In the genomic region with DNA sequence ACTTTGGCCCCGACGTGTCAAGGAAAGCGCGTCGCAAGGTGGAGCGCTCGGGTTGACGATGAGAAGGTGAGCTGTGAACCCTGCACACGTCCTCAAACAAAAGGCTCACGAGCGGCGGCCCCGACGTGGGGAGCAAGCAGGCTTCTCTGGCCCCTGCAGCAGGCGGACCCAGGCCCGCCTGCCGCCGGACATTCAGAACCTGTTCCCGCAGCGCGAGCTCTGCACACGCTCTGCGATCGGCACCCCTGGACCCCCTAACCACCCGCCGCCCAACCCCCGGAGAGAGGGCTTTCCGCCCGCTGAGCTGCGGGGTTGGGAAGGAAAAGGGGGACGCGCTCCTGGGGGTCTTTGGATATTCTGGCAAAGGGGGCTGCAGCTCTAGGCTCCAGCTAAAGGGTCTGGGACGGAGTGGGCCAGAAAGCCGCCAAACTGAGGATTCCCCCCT, we compare ENCODE assay signal across 8 cellular contexts. TPM values are rescaled to one million over a fixed set of nuclear protein-coding genes. Genes with fewer than 3 reads are reported as not detected.
A peak's percentile ranks its signal among the peaks of the same experiment; 100 is the strongest.
DNase-seq lines count a peak whose midpoint lies in the region; ATAC-seq and TF ChIP-seq lines count a peak whose summit lies in the region.

No MANE protein-coding gene starts in this region.

- no peaks in the 10 kb centered on the region for H4K20me1 ChIP-seq in KMS-11 (ENCODE audit: insufficient read depth)

- H3K36me3 ChIP-seq in KMS-11 (ENCODE audit: insufficient read depth), result no peaks in the 10 kb centered on the region
- H3K36me3 ChIP-seq in colonic mucosa, result no peaks in the 10 kb centered on the region
- no peaks in the 10 kb centered on the region for H3K36me3 ChIP-seq in thymus (ENCODE audit: control insufficient read depth, insufficient read depth)

- H3K9ac ChIP-seq in KMS-11 (no peak overlapping the region), colonic mucosa (ENCODE audit: low read depth in 2 of 2, low read length in 2 of 2) (no peak overlapping the region)

- H3K4me1 ChIP-seq in KMS-11 (ENCODE audit: low read depth, poor library complexity, severe bottlenecking), result no peaks in the 10 kb centered on the region
- H3K4me1 ChIP-seq in colonic mucosa, result no peaks in the 10 kb centered on the region
- H3K4me1 ChIP-seq in thymus (ENCODE audit: control insufficient read depth, insufficient read depth, low read length), result no peaks in the 10 kb centered on the region

- H3K4me3 ChIP-seq in KMS-11 (IDR thresholded peaks at IDR 0.05; ENCODE audit: insufficient read depth, low read depth, low read length), result no peak overlapping the region
- peak overlapping the region; percentile 31 for H3K4me3 ChIP-seq in colonic mucosa
- H3K4me3 ChIP-seq in thymus (ENCODE audit: low read length), result peak overlapping the region; percentile 31

- H3K79me2 ChIP-seq in KMS-11 (ENCODE audit: insufficient read depth, low read depth), result no peaks in the 10 kb centered on the region

- no peak for DNase-seq in colonic mucosa
- peak; percentile 83 for DNase-seq in left kidney (ENCODE audit: low read depth, low spot score)
- no peak for DNase-seq in Kasumi-1 (lab: John Stamatoyannopoulos, UW)
- no peak for DNase-seq in effector CD4-positive, alpha-beta T cell

- H3K9me3 ChIP-seq in colonic mucosa (no peaks in the 10 kb centered on the region), thymus (ENCODE audit: control insufficient read depth) (peaks cover 3% of the 10 kb centered on the region)

- WGBS in thymus, result 38% methylated on average over 34 of the region's 34 CpGs

- no peaks in the 10 kb centered on the region for H3K27me3 ChIP-seq in KMS-11 (ENCODE audit: insufficient read depth, low read depth)
- peaks cover 36% of the 10 kb centered on the region for H3K27me3 ChIP-seq in colonic mucosa
- peaks cover 33% of the 10 kb centered on the region for H3K27me3 ChIP-seq in thymus (ENCODE audit: control insufficient read depth, insufficient read depth)

- intact Hi-C loops in colonic mucosa (cut with DNase I), result no loop called here

- ATAC-seq in GM21515 (IDR thresholded peaks at IDR 0.05; ENCODE audit: unreplicated experiment) (no peak), GM19463 (IDR thresholded peaks at IDR 0.05; ENCODE audit: unreplicated experiment) (no peak)

- H2AFZ ChIP-seq in KMS-11 (ENCODE audit: low read depth), result peak overlapping the region; percentile 96; the same call in 1 of the 2 replicates

- peak overlapping the region; percentile 51; the same call in 1 of the 2 replicates for H3K4me2 ChIP-seq in KMS-11

- TF ChIP-seq CTCF in KMS-11 (conservative IDR thresholded peaks at IDR 0.05; ENCODE audit: low read depth, low read length), result no peak
- no peak for TF ChIP-seq CTCF in colonic mucosa (IDR thresholded peaks at IDR 0.05)

- no peak overlapping the region for H3K27ac ChIP-seq in KMS-11
- no peak overlapping the region for H3K27ac ChIP-seq in colonic mucosa
- no peak overlapping the region for H3K27ac ChIP-seq in thymus (ENCODE audit: low read depth)

RNA-seq across cellular contexts. Expression of gene FBN2, which starts 1.2 kb away (rescaled TPM):
- 1 to 10 TPM; 1.8 to 1.9 TPM for total RNA-seq in colonic mucosa
- 0.23 TPM for polyA plus RNA-seq in thymus
